Comparison of ENCODE assay signal across 8 cellular contexts in genomic region chr9:129737479-129738269, GRCh38. TPM values are rescaled to one million over a fixed set of nuclear protein-coding genes. Genes with fewer than 3 reads are reported as not detected.
A peak's percentile ranks its signal among the peaks of the same experiment; 100 is the strongest.
DNase-seq lines count a peak whose midpoint lies in the region; ATAC-seq and TF ChIP-seq lines count a peak whose summit lies in the region.

No MANE protein-coding gene starts in this region.

- 4 to 13% methylated on average over 5 to 41 of the region's 46 CpGs for WGBS in testis, 2 donors

- H3K27ac ChIP-seq in BLaER1 treated with 17β-estradiol and CSF1 and Interleukin-3, amounts not matched to agents 10 nM and 100 nM, result peak overlapping the region; percentile 70 to 86 (median 82)
- H3K27ac ChIP-seq in testis, result peak overlapping the region in 1 of 2 donors; percentile 46

- no peak for TF ChIP-seq POLR2A in testis (IDR thresholded peaks at IDR 0.05)

- peak in 2 of 3 donors; percentile 79 to 87 for TF ChIP-seq CTCF in omental fat pad (IDR thresholded peaks at IDR 0.05)
- peak; percentile 97 to 100 (median 99) for TF ChIP-seq CTCF in testis (IDR thresholded peaks at IDR 0.05)

- peak; percentile 85 for DNase-seq in LoVo (ENCODE audit: low spot score)
- DNase-seq in SK-N-DZ (ENCODE audit: low spot score), result peak; percentile 73
- peak; percentile 87 for DNase-seq in activated naive CD4-positive, alpha-beta T cell treated with Interleukin-2 at 50 U/mL for 16 hours
- peak; percentile 73 for DNase-seq in glomerular visceral epithelial cell (ENCODE audit: extremely low spot score)
- DNase-seq in omental fat pad (ENCODE audit: low spot score), result peak; percentile 88
- DNase-seq in testis, result peak; percentile 92

- H3K9ac ChIP-seq in BLaER1 treated with 17β-estradiol and CSF1 and Interleukin-3, amounts not matched to agents 10 nM and 100 nM, result peak overlapping the region; percentile 67 to 85 (median 82)

- H4K20me1 ChIP-seq in BLaER1 treated with 17β-estradiol and CSF1 and Interleukin-3, amounts not matched to agents 10 nM and 100 nM, result no peaks in the 10 kb centered on the region

- peaks cover 0 to 23% (median 0%) of the 10 kb centered on the region in 11 experiments; a peak in 7 of 22 replicates for H3K27me3 ChIP-seq in BLaER1 treated with 17β-estradiol and CSF1 and Interleukin-3, amounts not matched to agents 10 nM and 100 nM
- no peaks in the 10 kb centered on the region for H3K27me3 ChIP-seq in testis

- H3K36me3 ChIP-seq in BLaER1 treated with 17β-estradiol and CSF1 and Interleukin-3, amounts not matched to agents 10 nM and 100 nM, result peaks cover 0 to 31% (median 0%) of the 10 kb centered on the region in 11 experiments; a peak in 5 of 22 replicates
- no peaks in the 10 kb centered on the region for H3K36me3 ChIP-seq in testis (ENCODE audit: low read depth, missing control alignments)

- peak overlapping the region; percentile 79 to 96 (median 90) for H3K4me2 ChIP-seq in BLaER1 treated with 17β-estradiol and CSF1 and Interleukin-3, amounts not matched to agents 10 nM and 100 nM

- H3K4me3 ChIP-seq in BLaER1 treated with 17β-estradiol and CSF1 and Interleukin-3, amounts not matched to agents 10 nM and 100 nM, result peak overlapping the region; percentile 44 to 67 (median 50); a peak in 19 of 20 replicates
- peak overlapping the region; percentile 47 to 70 for H3K4me3 ChIP-seq in testis

- H3K9me3 ChIP-seq in BLaER1 treated with 17β-estradiol and CSF1 and Interleukin-3, amounts not matched to agents 10 nM and 100 nM (replicated peaks in 1 of 11), result no peaks in the 10 kb centered on the region
- no peaks in the 10 kb centered on the region for H3K9me3 ChIP-seq in testis

- H3K4me1 ChIP-seq in BLaER1 treated with 17β-estradiol and CSF1 and Interleukin-3, amounts not matched to agents 10 nM and 100 nM, result peaks cover 18 to 65% (median 40%) of the 10 kb centered on the region in 10 experiments
- no peaks in the 10 kb centered on the region for H3K4me1 ChIP-seq in testis

- intact Hi-C loops in testis (cut with DNase I; ENCODE audit: low total_unique reads), result no loop called here

- ATAC-seq in GM19452 (IDR thresholded peaks at IDR 0.05; ENCODE audit: unreplicated experiment) (peak; percentile 70), omental fat pad (ENCODE audit: low FRiP score) (peak; percentile 92)

RNA-seq across cellular contexts. Expression of gene PTGES, which starts 15.2 kb away (rescaled TPM):
- not detected in 2 replicates for polyA plus RNA-seq in SK-N-DZ (2014; cell fraction: cytosol; rRNA removed)
- not detected in 2 replicates for polyA plus RNA-seq in SK-N-DZ (2014; cell fraction: nucleus; rRNA removed)
- 10 to 100 TPM in 2 of 4 donors, 1 to 10 TPM in 2; 4.2 to 12.4 (median 8.9) TPM for total RNA-seq in omental fat pad
- total RNA-seq in testis, result 10 to 100 TPM in 1 of 2 donors, 1 to 10 TPM in 1; 9.5 to 36.9 TPM
- polyA plus RNA-seq in testis (ENCODE audit: insufficient read depth, low read depth, low replicate concordance), result 41.8 TPM
